1 cellular context compared by ENCODE assay signal in the genomic region with DNA sequence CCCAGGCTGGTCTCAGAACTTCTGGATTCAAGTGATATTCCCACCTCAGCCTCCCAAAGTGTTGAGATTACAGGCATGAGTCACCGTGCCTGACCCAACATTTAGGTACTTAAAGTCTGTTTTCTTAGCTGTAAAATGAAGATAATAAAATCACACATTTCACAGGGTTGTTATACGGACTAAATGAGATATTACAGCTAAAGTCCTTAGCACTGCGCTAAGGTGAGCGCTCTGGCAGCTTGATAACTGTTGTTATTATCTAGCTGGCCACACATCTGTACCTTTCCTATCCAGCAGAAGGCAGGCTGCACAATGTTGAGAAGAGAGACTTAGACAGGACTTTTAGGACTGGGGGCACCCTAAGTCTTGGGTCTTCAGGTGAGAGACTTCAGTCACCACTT.
TF ChIP-seq lines count a peak whose summit lies in the region.

No MANE protein-coding gene starts in this region.

TF ChIP-seq in HEK293, 187 proteins besides CTCF, POLR2A, EP300 and RAD21 (continued from another document):
- TF ChIP-seq ZBTB44 (tag by site-specific recombination; IDR thresholded peaks at IDR 0.05), result 0 out of 2 replicates have a peak, but pooled peaks have one; percentile 8
- TF ChIP-seq WT1 (tag by site-specific recombination; IDR thresholded peaks at IDR 0.05), result peak; percentile 68; the same call in 1 of the 2 replicates
- TF ChIP-seq BCL11A (tag by site-specific recombination; IDR thresholded peaks at IDR 0.05; ENCODE audit: low read depth), result peak; percentile 88
- peak; percentile 37; the same call in 1 of the 2 replicates for TF ChIP-seq ZNF639 (tag by site-specific recombination; IDR thresholded peaks at IDR 0.05)
- TF ChIP-seq ZNF248 (tag by site-specific recombination; IDR thresholded peaks at IDR 0.05), result no peak
- no peak for TF ChIP-seq ZNF335 (tag by site-specific recombination; conservative IDR thresholded peaks at IDR 0.05)
- peak; percentile 88 for TF ChIP-seq PRDM6 (tag by site-specific recombination; IDR thresholded peaks at IDR 0.05)
- 0 out of 2 replicates have a peak, but pooled peaks have one; percentile 14 for TF ChIP-seq OSR2 (tag by site-specific recombination; IDR thresholded peaks at IDR 0.05)
- TF ChIP-seq GLI2 (tag by site-specific recombination; IDR thresholded peaks at IDR 0.05; ENCODE audit: borderline replicate concordance, low read depth), result peak; percentile 18; the same call in 1 of the 2 replicates
- no peak for TF ChIP-seq ZNF341 (tag by site-specific recombination; IDR thresholded peaks at IDR 0.05; ENCODE audit: low read depth)
- no peak; the same call in 1 of the 2 replicates for TF ChIP-seq GLIS1 (tag by site-specific recombination; IDR thresholded peaks at IDR 0.05)
- TF ChIP-seq ZEB2 (tag by site-specific recombination; IDR thresholded peaks at IDR 0.05), result 0 out of 2 replicates have a peak, but pooled peaks have one; percentile 54
- TF ChIP-seq ZBTB26 (tag by site-specific recombination; optimal IDR thresholded peaks at IDR 0.05), result peak; percentile 9
- TF ChIP-seq, protein P1, sequence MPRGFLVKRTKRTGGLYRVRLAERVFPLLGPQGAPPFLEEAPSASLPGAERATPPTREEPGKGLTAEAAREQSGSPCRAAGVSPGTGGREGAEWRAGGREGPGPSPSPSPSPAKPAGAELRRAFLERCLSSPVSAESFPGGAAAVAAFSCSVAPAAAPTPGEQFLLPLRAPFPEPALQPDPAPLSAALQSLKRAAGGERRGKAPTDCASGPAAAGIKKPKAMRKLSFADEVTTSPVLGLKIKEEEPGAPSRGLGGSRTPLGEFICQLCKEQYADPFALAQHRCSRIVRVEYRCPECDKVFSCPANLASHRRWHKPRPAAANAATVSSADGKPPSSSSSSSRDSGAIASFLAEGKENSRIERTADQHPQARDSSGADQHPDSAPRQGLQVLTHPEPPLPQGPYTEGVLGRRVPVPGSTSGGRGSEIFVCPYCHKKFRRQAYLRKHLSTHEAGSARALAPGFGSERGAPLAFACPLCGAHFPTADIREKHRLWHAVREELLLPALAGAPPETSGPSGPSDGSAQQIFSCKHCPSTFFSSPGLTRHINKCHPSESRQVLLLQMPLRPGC (tag by site-specific recombination; IDR thresholded peaks at IDR 0.05), result peak; percentile 62; the same call in 1 of the 2 replicates
- TF ChIP-seq, protein P2, sequence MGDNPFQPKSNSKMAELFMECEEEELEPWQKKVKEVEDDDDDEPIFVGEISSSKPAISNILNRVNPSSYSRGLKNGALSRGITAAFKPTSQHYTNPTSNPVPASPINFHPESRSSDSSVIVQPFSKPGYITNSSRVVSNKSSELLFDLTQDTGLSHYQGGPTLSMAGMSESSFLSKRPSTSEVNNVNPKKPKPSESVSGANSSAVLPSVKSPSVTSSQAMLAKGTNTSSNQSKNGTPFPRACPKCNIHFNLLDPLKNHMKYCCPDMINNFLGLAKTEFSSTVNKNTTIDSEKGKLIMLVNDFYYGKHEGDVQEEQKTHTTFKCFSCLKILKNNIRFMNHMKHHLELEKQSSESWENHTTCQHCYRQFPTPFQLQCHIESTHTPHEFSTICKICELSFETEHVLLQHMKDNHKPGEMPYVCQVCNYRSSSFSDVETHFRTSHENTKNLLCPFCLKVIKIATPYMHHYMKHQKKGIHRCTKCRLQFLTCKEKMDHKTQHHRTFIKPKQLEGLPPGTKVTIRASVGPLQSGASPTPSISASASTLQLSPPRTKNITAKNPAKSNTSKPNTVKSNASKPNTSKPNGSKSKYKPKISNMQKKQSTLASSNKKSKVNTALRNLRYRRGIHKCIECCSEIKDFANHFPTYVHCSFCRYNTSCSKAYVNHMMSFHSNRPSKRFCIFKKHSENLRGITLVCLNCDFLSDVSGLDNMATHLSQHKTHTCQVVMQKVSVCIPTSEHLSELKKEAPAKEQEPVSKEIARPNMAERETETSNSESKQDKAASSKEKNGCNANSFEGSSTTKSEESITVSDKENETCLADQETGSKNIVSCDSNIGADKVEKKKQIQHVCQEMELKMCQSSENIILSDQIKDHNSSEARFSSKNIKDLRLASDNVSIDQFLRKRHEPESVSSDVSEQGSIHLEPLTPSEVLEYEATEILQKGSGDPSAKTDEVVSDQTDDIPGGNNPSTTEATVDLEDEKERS (tag by site-specific recombination; IDR thresholded peaks at IDR 0.05), result no peak
- peak; percentile 62; the same call in 1 of the 2 replicates for TF ChIP-seq ZXDB (tag by site-specific recombination; IDR thresholded peaks at IDR 0.05)
- TF ChIP-seq ZNF629 (tag by site-specific recombination; IDR thresholded peaks at IDR 0.05), result peak; percentile 66
- no peak for TF ChIP-seq ZNF391 (tag by site-specific recombination; IDR thresholded peaks at IDR 0.05; ENCODE audit: borderline replicate concordance, low read depth)
- TF ChIP-seq ZSCAN30 (tag by site-specific recombination; IDR thresholded peaks at IDR 0.05), result peak; percentile 62; the same call in 1 of the 2 replicates
- peak; percentile 53 for TF ChIP-seq ZNF366 (tag by site-specific recombination; conservative IDR thresholded peaks at IDR 0.05)
- TF ChIP-seq, protein P3, sequence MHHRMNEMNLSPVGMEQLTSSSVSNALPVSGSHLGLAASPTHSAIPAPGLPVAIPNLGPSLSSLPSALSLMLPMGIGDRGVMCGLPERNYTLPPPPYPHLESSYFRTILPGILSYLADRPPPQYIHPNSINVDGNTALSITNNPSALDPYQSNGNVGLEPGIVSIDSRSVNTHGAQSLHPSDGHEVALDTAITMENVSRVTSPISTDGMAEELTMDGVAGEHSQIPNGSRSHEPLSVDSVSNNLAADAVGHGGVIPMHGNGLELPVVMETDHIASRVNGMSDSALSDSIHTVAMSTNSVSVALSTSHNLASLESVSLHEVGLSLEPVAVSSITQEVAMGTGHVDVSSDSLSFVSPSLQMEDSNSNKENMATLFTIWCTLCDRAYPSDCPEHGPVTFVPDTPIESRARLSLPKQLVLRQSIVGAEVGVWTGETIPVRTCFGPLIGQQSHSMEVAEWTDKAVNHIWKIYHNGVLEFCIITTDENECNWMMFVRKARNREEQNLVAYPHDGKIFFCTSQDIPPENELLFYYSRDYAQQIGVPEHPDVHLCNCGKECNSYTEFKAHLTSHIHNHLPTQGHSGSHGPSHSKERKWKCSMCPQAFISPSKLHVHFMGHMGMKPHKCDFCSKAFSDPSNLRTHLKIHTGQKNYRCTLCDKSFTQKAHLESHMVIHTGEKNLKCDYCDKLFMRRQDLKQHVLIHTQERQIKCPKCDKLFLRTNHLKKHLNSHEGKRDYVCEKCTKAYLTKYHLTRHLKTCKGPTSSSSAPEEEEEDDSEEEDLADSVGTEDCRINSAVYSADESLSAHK (tag by site-specific recombination; IDR thresholded peaks at IDR 0.05), result peak; percentile 65
- peak; percentile 98 for TF ChIP-seq ZNF664 (tag by site-specific recombination; IDR thresholded peaks at IDR 0.05)
- peak; percentile 92 for TF ChIP-seq SP7 (tag by site-specific recombination; IDR thresholded peaks at IDR 0.05)
- peak; percentile 79 for TF ChIP-seq ZNF18 (tag by site-specific recombination; IDR thresholded peaks at IDR 0.05)
- TF ChIP-seq, protein P4, sequence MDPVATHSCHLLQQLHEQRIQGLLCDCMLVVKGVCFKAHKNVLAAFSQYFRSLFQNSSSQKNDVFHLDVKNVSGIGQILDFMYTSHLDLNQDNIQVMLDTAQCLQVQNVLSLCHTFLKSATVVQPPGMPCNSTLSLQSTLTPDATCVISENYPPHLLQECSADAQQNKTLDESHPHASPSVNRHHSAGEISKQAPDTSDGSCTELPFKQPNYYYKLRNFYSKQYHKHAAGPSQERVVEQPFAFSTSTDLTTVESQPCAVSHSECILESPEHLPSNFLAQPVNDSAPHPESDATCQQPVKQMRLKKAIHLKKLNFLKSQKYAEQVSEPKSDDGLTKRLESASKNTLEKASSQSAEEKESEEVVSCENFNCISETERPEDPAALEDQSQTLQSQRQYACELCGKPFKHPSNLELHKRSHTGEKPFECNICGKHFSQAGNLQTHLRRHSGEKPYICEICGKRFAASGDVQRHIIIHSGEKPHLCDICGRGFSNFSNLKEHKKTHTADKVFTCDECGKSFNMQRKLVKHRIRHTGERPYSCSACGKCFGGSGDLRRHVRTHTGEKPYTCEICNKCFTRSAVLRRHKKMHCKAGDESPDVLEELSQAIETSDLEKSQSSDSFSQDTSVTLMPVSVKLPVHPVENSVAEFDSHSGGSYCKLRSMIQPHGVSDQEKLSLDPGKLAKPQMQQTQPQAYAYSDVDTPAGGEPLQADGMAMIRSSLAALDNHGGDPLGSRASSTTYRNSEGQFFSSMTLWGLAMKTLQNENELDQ (tag by site-specific recombination; IDR thresholded peaks at IDR 0.05; ENCODE audit: low read depth), result no peak
- TF ChIP-seq ZBTB48 (tag by site-specific recombination; IDR thresholded peaks at IDR 0.05), result no peak
- TF ChIP-seq HIC1 (tag by site-specific recombination; IDR thresholded peaks at IDR 0.05), result peak; percentile 74; the same call in 1 of the 2 replicates
- peak; percentile 81 for TF ChIP-seq ZNF24 (tag by site-specific recombination; IDR thresholded peaks at IDR 0.05)
- TF ChIP-seq, protein P5, sequence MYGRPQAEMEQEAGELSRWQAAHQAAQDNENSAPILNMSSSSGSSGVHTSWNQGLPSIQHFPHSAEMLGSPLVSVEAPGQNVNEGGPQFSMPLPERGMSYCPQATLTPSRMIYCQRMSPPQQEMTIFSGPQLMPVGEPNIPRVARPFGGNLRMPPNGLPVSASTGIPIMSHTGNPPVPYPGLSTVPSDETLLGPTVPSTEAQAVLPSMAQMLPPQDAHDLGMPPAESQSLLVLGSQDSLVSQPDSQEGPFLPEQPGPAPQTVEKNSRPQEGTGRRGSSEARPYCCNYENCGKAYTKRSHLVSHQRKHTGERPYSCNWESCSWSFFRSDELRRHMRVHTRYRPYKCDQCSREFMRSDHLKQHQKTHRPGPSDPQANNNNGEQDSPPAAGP (tag by site-specific recombination; IDR thresholded peaks at IDR 0.05), result 0 out of 2 replicates have a peak, but pooled peaks have one; percentile 23
- TF ChIP-seq ZNF600 (tag by site-specific recombination; IDR thresholded peaks at IDR 0.05), result peak; percentile 36; the same call in 1 of the 2 replicates
- TF ChIP-seq ZNF843 (tag by site-specific recombination; IDR thresholded peaks at IDR 0.05), result peak; percentile 63; the same call in 1 of the 2 replicates
TF ChIP-seq in HEK293: peak in this region for 25.
